Comparison of ENCODE assay signal across 10 cellular contexts in genomic region chr22:50577987-50578775, GRCh38. TPM values are rescaled to one million over a fixed set of nuclear protein-coding genes. Genes with fewer than 3 reads are reported as not detected.
DNase-seq lines count a peak whose midpoint lies in the region; ATAC-seq, FAIRE-seq and TF ChIP-seq lines count a peak whose summit lies in the region.
"Had no signal": no experiment of that assay in that cellular context is flagged by ENCODE, and none has a peak within 500 bp of the region (broad histone marks: within the 10 kb centered on the region; RNA-seq: fewer than 3 reads in every experiment).

Gene CPT1B, minus strand, starts transcription at chr22:50578427. Its CDS starts 512 bp downstream, at chr22:50577915.

- no peak within 1 kb of the TSS for H2BK20ac ChIP-seq in IMR-90 (ENCODE audit: low read depth, low read length)

- H4K20me1 ChIP-seq in IMR-90 (ENCODE audit: insufficient read depth, low read length) (no peaks in the 10 kb centered on the region), GM12878 (ENCODE audit: control insufficient read depth, insufficient read depth) (no peaks in the 10 kb centered on the region)

- FAIRE-seq in GM12878 (lab: Jason Lieb, UNC), result no peak

- TF ChIP-seq CTCF in IMR-90 (conservative IDR thresholded peaks at IDR 0.05; ENCODE audit: low read depth, low read length) (no peak), GM12878 (IDR thresholded peaks at IDR 0.05 in 2 of 3, conservative IDR thresholded peaks at IDR 0.05 in 1 of 3; ENCODE audit: control insufficient read depth in 2 of 3, extremely low read depth in 1 of 3, insufficient read depth in 1 of 3, low read depth in 3 of 3, low read length in 3 of 3) (no peak), stomach (IDR thresholded peaks at IDR 0.05) (no peak)

- H3K4me2 ChIP-seq in IMR-90 (ENCODE audit: low read depth, low read length) (peak within 1 kb of the TSS; percentile 4; the same call in 1 of the 2 replicates), GM12878 (ENCODE audit: control insufficient read depth, insufficient read depth) (peak within 1 kb of the TSS; percentile 42; the same call in 1 of the 2 replicates)

- ATAC-seq in IMR-90 (ENCODE audit: low read depth) (no peak), GM12878 (no peak), left lobe of liver (no peak)

- H2BK5ac ChIP-seq in IMR-90 (ENCODE audit: low read depth, low read length, poor library complexity, severe bottlenecking), result no peak within 1 kb of the TSS

- dilution Hi-C loops in IMR-90 (cut with HindIII; ENCODE audit: low sequenced_read_pairs, unreplicated experiment), result no loop called here

- H3K56ac ChIP-seq in IMR-90 (ENCODE audit: extremely low read depth, insufficient read depth, low read length), result no peak within 1 kb of the TSS

- intact Hi-C loops in IMR-90 (cut with micrococcal nuclease), result loop anchor here (5.0 kb wide), 1 partner anchor 44 kb away; no protein-coding TSS in a partner anchor
- intact Hi-C loops in GM12878 (cut with micrococcal nuclease; ENCODE audit: unreplicated experiment), result no loop called here
- intact Hi-C loops in stomach (cut with DNase I; ENCODE audit: low total_unique reads), result no loop called here

- RAD21 ChIA-PET in GM12878 (lab: Charles Lee; ENCODE audit: unreplicated experiment), result no interaction called here

- peak within 1 kb of the TSS in 1 of 2 experiments; percentile 73; a peak in 1 of 4 replicates for H4K8ac ChIP-seq in IMR-90 (ENCODE audit: low read depth in 2 of 2, low read length in 2 of 2)

- H3K9me3 ChIP-seq in IMR-90 (ENCODE audit: control insufficient read depth, insufficient read depth, low read length) (no peaks in the 10 kb centered on the region), GM12878 (replicated peaks; ENCODE audit: control insufficient read depth, insufficient read depth, low read length) (no peaks in the 10 kb centered on the region), stomach (no peaks in the 10 kb centered on the region)

- H3K36me3 ChIP-seq in IMR-90 (ENCODE audit: control insufficient read depth, insufficient read depth, low read length) (peaks cover 4% of the 10 kb centered on the region; the same call in 1 of the 2 replicates), GM12878 (ENCODE audit: control insufficient read depth in 2 of 2, insufficient read depth in 2 of 2, low read length in 1 of 2) (peaks cover 4 to 8% of the 10 kb centered on the region in 2 experiments; a peak in 3 of 4 replicates), stomach (peaks cover 0 to 42% (median 22%) of the 10 kb centered on the region in 4 donors)

- H2BK15ac ChIP-seq in IMR-90 (ENCODE audit: low read depth, low read length), result no peak within 1 kb of the TSS; the same call in 2 of the 3 replicates

- in situ Hi-C loops in IMR-90 (cut with MboI; ENCODE audit: low sequenced_read_pairs) (loop anchor here (5.0 kb wide), 1 partner anchor 51 kb away; the partner anchor contains the start of gene SCO2), GM12878 (cut with MboI) (no loop called here), ACHN (cut with HindIII; ENCODE audit: low pct_ligation_motif_present, low pct_unique_long_range_greater_than_20kb, low sequenced_read_pairs) (no loop called here)

- CTCF ChIA-PET in IMR-90 (lab: Yijun Ruan, JAX) (no interaction called here), GM12878 (lab: Yijun Ruan, JAX) (no interaction called here)

- H4K91ac ChIP-seq in IMR-90 (ENCODE audit: insufficient read depth, low read depth, low read length), result 0 out of 2 replicates have a peak within 1 kb of the TSS, but pooled peaks have one; percentile 19

- BruUV-seq in IMR-90 (replicated peaks; lab: Mats Ljungman, UMichigan), result no TSS peak
- BruUV-seq in GM12878 (replicated peaks; lab: Mats Ljungman, UMichigan), result no TSS peak

- TF ChIP-seq POLR2A in IMR-90 (IDR thresholded peaks at IDR 0.05; ENCODE audit: low read depth, low read length), result no peak
- TF ChIP-seq POLR2A in GM12878 (IDR thresholded peaks at IDR 0.05; ENCODE audit: low read depth, low read length), result no peak
- TF ChIP-seq POLR2A in stomach (IDR thresholded peaks at IDR 0.05), result no peak

- H2AFZ ChIP-seq in IMR-90 (replicated peaks; ENCODE audit: low read length, poor library complexity) (peak within 1 kb of the TSS; percentile 64), GM12878 (ENCODE audit: control insufficient read depth, low read depth, low read length) (no peak within 1 kb of the TSS; the same call in 1 of the 2 replicates)

- peak within 1 kb of the TSS; percentile 63 for H2AK5ac ChIP-seq in IMR-90 (ENCODE audit: low read depth, low read length)

- H3K79me2 ChIP-seq in GM12878 (ENCODE audit: control insufficient read depth, insufficient read depth, low read length), result peaks cover 14% of the 10 kb centered on the region

- H3K27ac ChIP-seq in IMR-90 (ENCODE audit: insufficient read depth, low read length), result peak within 1 kb of the TSS; percentile 9; the same call in 1 of the 2 replicates
- H3K27ac ChIP-seq in GM12878 (ENCODE audit: control insufficient read depth, insufficient read depth), result peak within 1 kb of the TSS; percentile 39
- H3K27ac ChIP-seq in stomach, result peak within 1 kb of the TSS in 1 of 5 donors; percentile 42

- peaks cover 11 to 31% of the 10 kb centered on the region in 2 experiments; a peak in 3 of 4 replicates for H3K79me1 ChIP-seq in IMR-90 (ENCODE audit: low read depth in 1 of 2, low read length in 2 of 2)

- peak within 1 kb of the TSS; percentile 44 for H2AK9ac ChIP-seq in IMR-90 (replicated peaks; ENCODE audit: low read depth, low read length, poor library complexity)

- H2BK120ac ChIP-seq in IMR-90 (ENCODE audit: low read depth, low read length), result peak within 1 kb of the TSS; percentile 1; the same call in 1 of the 2 replicates

- SMC1A ChIA-PET in GM12878 (lab: Charles Lee; ENCODE audit: uncharacterized antibody, unreplicated experiment), result no interaction called here

- H3K27me3 ChIP-seq in IMR-90 (ENCODE audit: control insufficient read depth, insufficient read depth, low read length), result no peaks in the 10 kb centered on the region
- H3K27me3 ChIP-seq in GM12878 (replicated peaks in 1 of 2; ENCODE audit: control insufficient read depth in 2 of 2, insufficient read depth in 2 of 2, low read length in 1 of 2), result no peaks in the 10 kb centered on the region
- H3K27me3 ChIP-seq in stomach, result peaks cover 0 to 15% (median 5%) of the 10 kb centered on the region in 3 donors

- peak; percentile 26 for DNase-seq in IMR-90
- no peak for DNase-seq in GM12878 (ENCODE audit: low read depth, low spot score)
- no peak for DNase-seq in left lobe of liver (ENCODE audit: low spot score)
- DNase-seq in stomach, result no peak
- DNase-seq in 8988T, result no peak
- no peak for DNase-seq in NCI-H1092 treated with DMSO at 0.1 percent for 48 hours (lab: John Stamatoyannopoulos, UW)
- DNase-seq in ACHN, result no peak
- DNase-seq in Ammon's horn (ENCODE audit: low spot score), result no peak
- DNase-seq: activated T-cell treated with anti-CD3 and anti-CD28 coated beads for 4 hours, NCI-H446 had no signal

- POLR2A ChIA-PET in IMR-90 (lab: Charles Lee; ENCODE audit: unreplicated experiment), result no interaction called here
- POLR2A ChIA-PET in GM12878 (lab: Charles Lee), result no interaction called here

- H3K23ac ChIP-seq in IMR-90 (ENCODE audit: low read depth, low read length), result no peak within 1 kb of the TSS; the same call in 1 of the 2 replicates

- H3K18ac ChIP-seq in IMR-90 (ENCODE audit: low read depth, low read length), result no peak within 1 kb of the TSS

- H3K4me1 ChIP-seq in IMR-90 (ENCODE audit: control insufficient read depth, insufficient read depth, low read length) (peaks cover 17% of the 10 kb centered on the region), GM12878 (ENCODE audit: control insufficient read depth, insufficient read depth, low read length) (peaks cover 15% of the 10 kb centered on the region), stomach (peaks cover 26 to 37% (median 31%) of the 10 kb centered on the region in 4 donors)

- no peak for TF ChIP-seq EP300 in GM12878 (IDR thresholded peaks at IDR 0.05; ENCODE audit: borderline replicate concordance in 1 of 2, control insufficient read depth in 1 of 2, low read depth in 2 of 2, low read length in 2 of 2)
- TF ChIP-seq EP300 in stomach (IDR thresholded peaks at IDR 0.05), result no peak

- WGBS in IMR-90 (ENCODE audit: extremely low coverage in 2 of 2, insufficient read length in 1 of 2), 2 experiments, result 20% methylated on average over 18 of the region's 63 CpGs; no CpG with 5 or more reads in 1 of the 2 experiments
- 76% methylated on average over 36 of the region's 63 CpGs for WGBS in GM12878 (ENCODE audit: insufficient coverage, insufficient replicate concordance, low lambda C conversion rate, missing lambda C conversion rate)
- 24 to 34% (median 27%) methylated on average over 17 to 63 of the region's 63 CpGs for WGBS in stomach, 5 donors

- H3K9ac ChIP-seq in IMR-90 (ENCODE audit: low read depth, low read length) (no peak within 1 kb of the TSS), GM12878 (ENCODE audit: control insufficient read depth, insufficient read depth, low read length) (peak within 1 kb of the TSS; percentile 60)

- peak within 1 kb of the TSS; percentile 12 for H3K4ac ChIP-seq in IMR-90 (ENCODE audit: low read depth, low read length)

- TF ChIP-seq RAD21 in IMR-90 (IDR thresholded peaks at IDR 0.05; ENCODE audit: low read length) (no peak), GM12878 (IDR thresholded peaks at IDR 0.05; ENCODE audit: insufficient read depth, low read depth, low read length) (no peak)

- H3K4me3 ChIP-seq in IMR-90 (ENCODE audit: insufficient read depth, low read depth, low read length) (no peak within 1 kb of the TSS), GM12878 (no peak within 1 kb of the TSS), stomach (peak within 1 kb of the TSS in 1 of 4 donors; percentile 11)

- H4K5ac ChIP-seq in IMR-90 (ENCODE audit: low read depth, low read length), result no peak within 1 kb of the TSS

- H3K9me1 ChIP-seq in IMR-90 (ENCODE audit: insufficient read depth, low read length), result peaks cover 28% of the 10 kb centered on the region

- peak within 1 kb of the TSS; percentile 65; the same call in 1 of the 2 replicates for H3K14ac ChIP-seq in IMR-90 (replicated peaks; ENCODE audit: low read depth, low read length)

RNA-seq across cellular contexts. Expression of gene CPT1B, which starts in this region (rescaled TPM):
- 0.36 and 0.56 TPM in 2 replicates for total RNA-seq in IMR-90 (2012; rRNA removed)
- 1.8 and 2.1 TPM in 2 replicates for polyA plus RNA-seq in IMR-90 (2012; rRNA removed)
- polyA plus RNA-seq in IMR-90 (2012; cell fraction: cytosol; rRNA removed), result 0.54 and 0.84 TPM in 2 replicates
- 16.0 and 22.2 TPM in 2 replicates for polyA plus RNA-seq in IMR-90 (2012; cell fraction: nucleus; rRNA removed; ENCODE audit: low replicate concordance)
- total RNA-seq in GM12878 (2013; cell fraction: nucleolus; rRNA removed), result 75.2 and 82.7 TPM in 2 replicates
- 28.3 and 28.9 TPM in 2 replicates for total RNA-seq in GM12878 (2014; rRNA removed)
- 12.0 and 13.6 TPM in 2 replicates for total RNA-seq in GM12878 (2014; rRNA removed; fragmentation: Illumina TruSeq; extraction: Trizol)
- 37.0 and 40.8 TPM in 2 replicates for total RNA-seq in GM12878 (2021)
- 29.0 TPM for polyA plus RNA-seq in GM12878 (2011; ENCODE audit: low read depth)
- polyA plus RNA-seq in GM12878 (2011; rRNA removed), result 26.0 and 36.2 TPM in 2 replicates
- polyA plus RNA-seq in GM12878 (2011; cell fraction: cytosol; rRNA removed), result 30.5 and 42.8 TPM in 2 replicates
- polyA plus RNA-seq in GM12878 (2011; cell fraction: nucleus; rRNA removed), result 387 and 439 TPM in 2 replicates
- 44.1 and 46.1 TPM in 2 replicates for polyA plus RNA-seq in GM12878 (2012)
- 21.0 and 24.5 TPM in 2 replicates for polyA plus RNA-seq in GM12878 (2014; fragmentation: Illumina TruSeq; extraction: Trizol)
- 1 to 10 TPM; 3.5 to 5.7 TPM for polyA plus RNA-seq in GM12878 (2014; fragmentation: Nextera tagmentation; extraction: Ambion mirVana)
- 51.1 and 54.0 TPM in 2 replicates for polyA plus RNA-seq in GM12878 (2014; rRNA removed)
- polyA plus RNA-seq in GM12878 (2016; fragmentation: Nextera tagmentation; extraction: Ambion mirVana), result 10 to 100 TPM; 11.5 to 19.0 TPM
- 9.7 and 19.9 TPM in 2 replicates for polyA minus RNA-seq in GM12878 (2011; rRNA and poly(A)+ RNA removed)
- polyA minus RNA-seq in GM12878 (2011; cell fraction: cytosol; rRNA and poly(A)+ RNA removed), result 3.0 and 5.3 TPM in 2 replicates
- polyA minus RNA-seq in GM12878 (2011; cell fraction: nucleus; rRNA and poly(A)+ RNA removed), result 29.0 and 38.0 TPM in 2 replicates
- total RNA-seq in left lobe of liver, result 24.7 TPM
- 100 to 1,000 TPM in 2 of 5 donors, 10 to 100 TPM in 1, 1 to 10 TPM in 2; 6.6 to 164 (median 54.5) TPM for total RNA-seq in stomach
- polyA plus RNA-seq in stomach, result 10 to 100 TPM in 2 of 3 donors, 1 to 10 TPM in 1; 9.8 to 31.8 (median 10.1) TPM
